In the genomic region with DNA sequence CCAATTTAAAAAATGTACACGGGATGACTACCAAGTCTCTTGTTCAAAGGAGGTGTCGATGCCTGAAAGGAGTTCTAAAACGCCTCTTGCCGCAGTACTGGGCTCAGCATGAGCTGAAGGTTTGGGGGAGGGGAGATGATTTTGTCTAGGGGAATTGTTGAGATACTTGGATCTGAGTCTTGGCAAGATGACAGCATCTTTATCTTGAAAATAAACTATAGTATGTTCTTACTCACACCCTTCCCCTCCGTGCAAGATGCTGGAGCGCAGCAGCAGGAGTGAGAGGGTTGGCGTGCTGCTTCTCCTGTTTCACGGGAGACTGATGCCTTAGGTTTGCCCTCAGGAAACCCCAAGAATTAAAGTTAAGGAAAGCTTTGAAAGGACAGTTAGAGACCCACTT, we compare ENCODE assay signal across 1 cellular context.
TF ChIP-seq lines count a peak whose summit lies in the region.

No MANE protein-coding gene starts in this region.

TF ChIP-seq in GM23338, 12 proteins besides CTCF, POLR2A, EP300 and RAD21:
- no peak for TF ChIP-seq ZNF114 (CRISPR knock-in tag; IDR thresholded peaks at IDR 0.05)
- no peak for TF ChIP-seq ETS1 (IDR thresholded peaks at IDR 0.05)
- TF ChIP-seq REST (IDR thresholded peaks at IDR 0.05; ENCODE audit: unreplicated experiment), result no peak
- TF ChIP-seq STAT1 (IDR thresholded peaks at IDR 0.05; ENCODE audit: unreplicated experiment), result no peak
- TF ChIP-seq POLR2AphosphoS5 (IDR thresholded peaks at IDR 0.05; ENCODE audit: low read depth), result no peak
- TF ChIP-seq ZNF331 (CRISPR knock-in tag; IDR thresholded peaks at IDR 0.05; ENCODE audit: low read depth), result no peak
- TF ChIP-seq EZH2phosphoT487 (IDR thresholded peaks at IDR 0.05; ENCODE audit: unreplicated experiment), result no peak
- no peak for TF ChIP-seq CREB1 (CRISPR knock-in tag; IDR thresholded peaks at IDR 0.05; ENCODE audit: low read depth)
- TF ChIP-seq JUNB (IDR thresholded peaks at IDR 0.05; ENCODE audit: unreplicated experiment), result no peak
- no peak for TF ChIP-seq NANOG (IDR thresholded peaks at IDR 0.05; ENCODE audit: borderline replicate concordance)
- TF ChIP-seq, protein P1, sequence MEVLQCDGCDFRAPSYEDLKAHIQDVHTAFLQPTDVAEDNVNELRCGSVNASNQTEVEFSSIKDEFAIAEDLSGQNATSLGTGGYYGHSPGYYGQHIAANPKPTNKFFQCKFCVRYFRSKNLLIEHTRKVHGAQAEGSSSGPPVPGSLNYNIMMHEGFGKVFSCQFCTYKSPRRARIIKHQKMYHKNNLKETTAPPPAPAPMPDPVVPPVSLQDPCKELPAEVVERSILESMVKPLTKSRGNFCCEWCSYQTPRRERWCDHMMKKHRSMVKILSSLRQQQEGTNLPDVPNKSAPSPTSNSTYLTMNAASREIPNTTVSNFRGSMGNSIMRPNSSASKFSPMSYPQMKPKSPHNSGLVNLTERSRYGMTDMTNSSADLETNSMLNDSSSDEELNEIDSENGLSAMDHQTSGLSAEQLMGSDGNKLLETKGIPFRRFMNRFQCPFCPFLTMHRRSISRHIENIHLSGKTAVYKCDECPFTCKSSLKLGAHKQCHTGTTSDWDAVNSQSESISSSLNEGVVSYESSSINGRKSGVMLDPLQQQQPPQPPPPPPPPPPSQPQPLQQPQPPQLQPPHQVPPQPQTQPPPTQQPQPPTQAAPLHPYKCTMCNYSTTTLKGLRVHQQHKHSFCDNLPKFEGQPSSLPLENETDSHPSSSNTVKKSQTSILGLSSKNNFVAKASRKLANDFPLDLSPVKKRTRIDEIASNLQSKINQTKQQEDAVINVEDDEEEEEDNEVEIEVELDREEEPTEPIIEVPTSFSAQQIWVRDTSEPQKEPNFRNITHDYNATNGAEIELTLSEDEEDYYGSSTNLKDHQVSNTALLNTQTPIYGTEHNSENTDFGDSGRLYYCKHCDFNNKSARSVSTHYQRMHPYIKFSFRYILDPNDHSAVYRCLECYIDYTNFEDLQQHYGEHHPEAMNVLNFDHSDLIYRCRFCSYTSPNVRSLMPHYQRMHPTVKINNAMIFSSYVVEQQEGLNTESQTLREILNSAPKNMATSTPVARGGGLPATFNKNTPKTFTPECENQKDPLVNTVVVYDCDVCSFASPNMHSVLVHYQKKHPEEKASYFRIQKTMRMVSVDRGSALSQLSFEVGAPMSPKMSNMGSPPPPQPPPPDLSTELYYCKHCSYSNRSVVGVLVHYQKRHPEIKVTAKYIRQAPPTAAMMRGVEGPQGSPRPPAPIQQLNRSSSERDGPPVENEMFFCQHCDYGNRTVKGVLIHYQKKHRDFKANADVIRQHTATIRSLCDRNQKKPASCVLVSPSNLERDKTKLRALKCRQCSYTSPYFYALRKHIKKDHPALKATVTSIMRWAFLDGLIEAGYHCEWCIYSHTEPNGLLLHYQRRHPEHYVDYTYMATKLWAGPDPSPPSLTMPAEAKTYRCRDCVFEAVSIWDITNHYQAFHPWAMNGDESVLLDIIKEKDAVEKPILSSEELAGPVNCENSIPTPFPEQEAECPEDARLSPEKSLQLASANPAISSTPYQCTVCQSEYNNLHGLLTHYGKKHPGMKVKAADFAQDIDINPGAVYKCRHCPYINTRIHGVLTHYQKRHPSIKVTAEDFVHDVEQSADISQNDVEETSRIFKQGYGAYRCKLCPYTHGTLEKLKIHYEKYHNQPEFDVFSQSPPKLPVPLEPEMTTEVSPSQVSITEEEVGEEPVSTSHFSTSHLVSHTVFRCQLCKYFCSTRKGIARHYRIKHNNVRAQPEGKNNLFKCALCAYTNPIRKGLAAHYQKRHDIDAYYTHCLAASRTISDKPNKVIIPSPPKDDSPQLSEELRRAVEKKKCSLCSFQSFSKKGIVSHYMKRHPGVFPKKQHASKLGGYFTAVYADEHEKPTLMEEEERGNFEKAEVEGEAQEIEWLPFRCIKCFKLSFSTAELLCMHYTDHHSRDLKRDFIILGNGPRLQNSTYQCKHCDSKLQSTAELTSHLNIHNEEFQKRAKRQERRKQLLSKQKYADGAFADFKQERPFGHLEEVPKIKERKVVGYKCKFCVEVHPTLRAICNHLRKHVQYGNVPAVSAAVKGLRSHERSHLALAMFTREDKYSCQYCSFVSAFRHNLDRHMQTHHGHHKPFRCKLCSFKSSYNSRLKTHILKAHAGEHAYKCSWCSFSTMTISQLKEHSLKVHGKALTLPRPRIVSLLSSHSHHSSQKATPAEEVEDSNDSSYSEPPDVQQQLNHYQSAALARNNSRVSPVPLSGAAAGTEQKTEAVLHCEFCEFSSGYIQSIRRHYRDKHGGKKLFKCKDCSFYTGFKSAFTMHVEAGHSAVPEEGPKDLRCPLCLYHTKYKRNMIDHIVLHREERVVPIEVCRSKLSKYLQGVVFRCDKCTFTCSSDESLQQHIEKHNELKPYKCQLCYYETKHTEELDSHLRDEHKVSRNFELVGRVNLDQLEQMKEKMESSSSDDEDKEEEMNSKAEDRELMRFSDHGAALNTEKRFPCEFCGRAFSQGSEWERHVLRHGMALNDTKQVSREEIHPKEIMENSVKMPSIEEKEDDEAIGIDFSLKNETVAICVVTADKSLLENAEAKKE (CRISPR knock-in tag; IDR thresholded peaks at IDR 0.05), result no peak
- no peak for TF ChIP-seq EZH2 (IDR thresholded peaks at IDR 0.05; ENCODE audit: low read depth, unreplicated experiment)
